9 cellular contexts compared by ENCODE assay signal in the genomic region with DNA sequence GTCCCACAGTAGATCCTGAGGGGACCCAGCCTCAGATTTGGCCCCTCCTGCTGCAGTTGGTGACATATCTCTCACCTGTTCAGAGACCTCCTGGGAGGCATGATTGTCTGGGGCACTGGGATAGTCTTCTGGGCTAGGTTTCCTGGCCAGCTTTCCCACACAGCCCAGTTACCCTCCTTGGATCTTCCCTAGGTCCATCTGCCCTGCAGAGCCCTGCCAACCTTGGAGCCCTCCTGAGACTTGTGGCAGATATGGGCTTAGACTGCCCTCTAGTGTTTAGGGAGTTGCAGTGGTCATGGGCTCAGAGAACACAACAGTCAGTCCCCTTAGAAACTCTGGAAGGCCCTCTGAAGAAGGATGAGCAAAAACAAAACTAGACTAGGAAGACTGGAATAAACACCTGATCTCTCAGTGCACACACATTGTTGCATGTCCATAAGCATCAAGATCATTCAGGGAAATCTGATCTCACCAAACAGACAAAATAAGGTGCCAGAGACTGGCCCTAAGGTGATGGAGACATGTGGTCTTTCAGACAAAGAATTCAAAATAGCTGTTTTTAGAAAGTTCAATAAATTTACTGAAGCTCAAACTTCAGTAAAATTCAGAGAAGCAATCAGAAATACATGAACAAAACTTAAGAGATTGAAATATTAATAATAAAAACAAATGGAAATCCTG.
DNase-seq lines count a peak whose midpoint lies in the region; ATAC-seq and TF ChIP-seq lines count a peak whose summit lies in the region.
"Had no signal": no experiment of that assay in that cellular context is flagged by ENCODE, and none has a peak within 500 bp of the region (broad histone marks: within the 10 kb centered on the region; RNA-seq: fewer than 3 reads in every experiment).

No MANE protein-coding gene starts in this region.

- no peak overlapping the region for H3K4me3 ChIP-seq in hepatocyte
- H3K4me3 ChIP-seq: BLaER1 treated with 17β-estradiol and CSF1 and Interleukin-3, amounts not matched to agents 10 nM and 100 nM had no signal

- no peaks in the 10 kb centered on the region for H3K9me2 ChIP-seq in hepatocyte (replicated peaks; ENCODE audit: insufficient read depth)

- H3K79me2 ChIP-seq in hepatocyte = no peaks in the 10 kb centered on the region

- no peaks in the 10 kb centered on the region for H4K20me1 ChIP-seq in hepatocyte (ENCODE audit: insufficient read depth, poor library complexity, severe bottlenecking)
- H4K20me1 ChIP-seq: BLaER1 treated with 17β-estradiol and CSF1 and Interleukin-3, amounts not matched to agents 10 nM and 100 nM had no signal

- peak; percentile 0 for DNase-seq in NCI-H2029 (lab: John Stamatoyannopoulos, UW)
- no peak for DNase-seq in NCI-H2029 treated with DMSO at 0.1 percent for 48 hours (lab: John Stamatoyannopoulos, UW)
- DNase-seq in hepatocyte (ENCODE audit: low spot score) = peak; percentile 70
- DNase-seq in NCI-H1105 (lab: John Stamatoyannopoulos, UW) = no peak
- no peak for DNase-seq in effector CD4-positive, alpha-beta T cell

- H3K27ac ChIP-seq in hepatocyte = no peak overlapping the region
- H3K27ac ChIP-seq: BLaER1 treated with 17β-estradiol and CSF1 and Interleukin-3, amounts not matched to agents 10 nM and 100 nM had no signal

- no peaks in the 10 kb centered on the region for H3K9me3 ChIP-seq in hepatocyte (ENCODE audit: low read depth)

- H3K27me3 ChIP-seq in hepatocyte = no peaks in the 10 kb centered on the region
- H3K27me3 ChIP-seq: BLaER1 treated with 17β-estradiol and CSF1 and Interleukin-3, amounts not matched to agents 10 nM and 100 nM had no signal

- H3K4me2 ChIP-seq in hepatocyte = no peak overlapping the region
- H3K4me2 ChIP-seq: BLaER1 treated with 17β-estradiol and CSF1 and Interleukin-3, amounts not matched to agents 10 nM and 100 nM had no signal

- H2AFZ ChIP-seq in hepatocyte = no peak overlapping the region

- no peaks in the 10 kb centered on the region for H3K4me1 ChIP-seq in hepatocyte (ENCODE audit: insufficient read depth)
- H3K4me1 ChIP-seq: BLaER1 treated with 17β-estradiol and CSF1 and Interleukin-3, amounts not matched to agents 10 nM and 100 nM had no signal

- TF ChIP-seq CTCF in hepatocyte (IDR thresholded peaks at IDR 0.05; ENCODE audit: poor library complexity) = peak; percentile 56

- ATAC-seq in GM21515 (IDR thresholded peaks at IDR 0.05; ENCODE audit: unreplicated experiment) (peak; percentile 94), HG03521 (IDR thresholded peaks at IDR 0.05; ENCODE audit: unreplicated experiment) (peak; percentile 96), SK-N-SH treated with all-trans-retinoic acid at 6 μM for 48 hours (peak; percentile 97)

- no peaks in the 10 kb centered on the region for H3K36me3 ChIP-seq in hepatocyte (replicated peaks; ENCODE audit: insufficient read depth, low read depth)
- H3K36me3 ChIP-seq: BLaER1 treated with 17β-estradiol and CSF1 and Interleukin-3, amounts not matched to agents 10 nM and 100 nM had no signal

TF ChIP-seq in SK-N-SH treated with all-trans-retinoic acid at 6 μM for 48 hours, 23 proteins besides CTCF, POLR2A, EP300 and RAD21 (continues in another document):
- no peak for TF ChIP-seq ESRRG (CRISPR knock-in tag; IDR thresholded peaks at IDR 0.05)
- TF ChIP-seq ZC3H10 (CRISPR knock-in tag; IDR thresholded peaks at IDR 0.05) = no peak
- TF ChIP-seq, protein P1, sequence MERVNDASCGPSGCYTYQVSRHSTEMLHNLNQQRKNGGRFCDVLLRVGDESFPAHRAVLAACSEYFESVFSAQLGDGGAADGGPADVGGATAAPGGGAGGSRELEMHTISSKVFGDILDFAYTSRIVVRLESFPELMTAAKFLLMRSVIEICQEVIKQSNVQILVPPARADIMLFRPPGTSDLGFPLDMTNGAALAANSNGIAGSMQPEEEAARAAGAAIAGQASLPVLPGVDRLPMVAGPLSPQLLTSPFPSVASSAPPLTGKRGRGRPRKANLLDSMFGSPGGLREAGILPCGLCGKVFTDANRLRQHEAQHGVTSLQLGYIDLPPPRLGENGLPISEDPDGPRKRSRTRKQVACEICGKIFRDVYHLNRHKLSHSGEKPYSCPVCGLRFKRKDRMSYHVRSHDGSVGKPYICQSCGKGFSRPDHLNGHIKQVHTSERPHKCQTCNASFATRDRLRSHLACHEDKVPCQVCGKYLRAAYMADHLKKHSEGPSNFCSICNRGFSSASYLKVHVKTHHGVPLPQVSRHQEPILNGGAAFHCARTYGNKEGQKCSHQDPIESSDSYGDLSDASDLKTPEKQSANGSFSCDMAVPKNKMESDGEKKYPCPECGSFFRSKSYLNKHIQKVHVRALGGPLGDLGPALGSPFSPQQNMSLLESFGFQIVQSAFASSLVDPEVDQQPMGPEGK (CRISPR knock-in tag; IDR thresholded peaks at IDR 0.05; ENCODE audit: borderline replicate concordance) = no peak
- no peak for TF ChIP-seq CSDC2 (CRISPR knock-in tag; IDR thresholded peaks at IDR 0.05)
- no peak for TF ChIP-seq TCF4 (CRISPR knock-in tag; IDR thresholded peaks at IDR 0.05; ENCODE audit: borderline replicate concordance)
- no peak for TF ChIP-seq ARNTL (CRISPR knock-in tag; IDR thresholded peaks at IDR 0.05; ENCODE audit: borderline replicate concordance, low read depth)
- TF ChIP-seq ZFP30 (CRISPR knock-in tag; IDR thresholded peaks at IDR 0.05) = no peak
- TF ChIP-seq BACH2 (CRISPR knock-in tag; IDR thresholded peaks at IDR 0.05; ENCODE audit: borderline replicate concordance) = no peak
- TF ChIP-seq, protein P2, sequence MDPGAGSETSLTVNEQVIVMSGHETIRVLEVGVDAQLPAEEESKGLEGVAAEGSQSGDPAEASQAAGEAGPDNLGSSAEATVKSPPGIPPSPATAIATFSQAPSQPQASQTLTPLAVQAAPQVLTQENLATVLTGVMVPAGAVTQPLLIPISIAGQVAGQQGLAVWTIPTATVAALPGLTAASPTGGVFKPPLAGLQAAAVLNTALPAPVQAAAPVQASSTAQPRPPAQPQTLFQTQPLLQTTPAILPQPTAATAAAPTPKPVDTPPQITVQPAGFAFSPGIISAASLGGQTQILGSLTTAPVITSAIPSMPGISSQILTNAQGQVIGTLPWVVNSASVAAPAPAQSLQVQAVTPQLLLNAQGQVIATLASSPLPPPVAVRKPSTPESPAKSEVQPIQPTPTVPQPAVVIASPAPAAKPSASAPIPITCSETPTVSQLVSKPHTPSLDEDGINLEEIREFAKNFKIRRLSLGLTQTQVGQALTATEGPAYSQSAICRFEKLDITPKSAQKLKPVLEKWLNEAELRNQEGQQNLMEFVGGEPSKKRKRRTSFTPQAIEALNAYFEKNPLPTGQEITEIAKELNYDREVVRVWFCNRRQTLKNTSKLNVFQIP (CRISPR knock-in tag; IDR thresholded peaks at IDR 0.05; ENCODE audit: borderline replicate concordance, low read depth) = no peak
- TF ChIP-seq, protein P3, sequence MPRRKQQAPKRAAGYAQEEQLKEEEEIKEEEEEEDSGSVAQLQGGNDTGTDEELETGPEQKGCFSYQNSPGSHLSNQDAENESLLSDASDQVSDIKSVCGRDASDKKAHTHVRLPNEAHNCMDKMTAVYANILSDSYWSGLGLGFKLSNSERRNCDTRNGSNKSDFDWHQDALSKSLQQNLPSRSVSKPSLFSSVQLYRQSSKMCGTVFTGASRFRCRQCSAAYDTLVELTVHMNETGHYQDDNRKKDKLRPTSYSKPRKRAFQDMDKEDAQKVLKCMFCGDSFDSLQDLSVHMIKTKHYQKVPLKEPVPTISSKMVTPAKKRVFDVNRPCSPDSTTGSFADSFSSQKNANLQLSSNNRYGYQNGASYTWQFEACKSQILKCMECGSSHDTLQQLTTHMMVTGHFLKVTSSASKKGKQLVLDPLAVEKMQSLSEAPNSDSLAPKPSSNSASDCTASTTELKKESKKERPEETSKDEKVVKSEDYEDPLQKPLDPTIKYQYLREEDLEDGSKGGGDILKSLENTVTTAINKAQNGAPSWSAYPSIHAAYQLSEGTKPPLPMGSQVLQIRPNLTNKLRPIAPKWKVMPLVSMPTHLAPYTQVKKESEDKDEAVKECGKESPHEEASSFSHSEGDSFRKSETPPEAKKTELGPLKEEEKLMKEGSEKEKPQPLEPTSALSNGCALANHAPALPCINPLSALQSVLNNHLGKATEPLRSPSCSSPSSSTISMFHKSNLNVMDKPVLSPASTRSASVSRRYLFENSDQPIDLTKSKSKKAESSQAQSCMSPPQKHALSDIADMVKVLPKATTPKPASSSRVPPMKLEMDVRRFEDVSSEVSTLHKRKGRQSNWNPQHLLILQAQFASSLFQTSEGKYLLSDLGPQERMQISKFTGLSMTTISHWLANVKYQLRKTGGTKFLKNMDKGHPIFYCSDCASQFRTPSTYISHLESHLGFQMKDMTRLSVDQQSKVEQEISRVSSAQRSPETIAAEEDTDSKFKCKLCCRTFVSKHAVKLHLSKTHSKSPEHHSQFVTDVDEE (CRISPR knock-in tag; IDR thresholded peaks at IDR 0.05) = no peak
- no peak for TF ChIP-seq ZNF565 (CRISPR knock-in tag; conservative IDR thresholded peaks at IDR 0.05; ENCODE audit: low read depth)
- TF ChIP-seq, protein P4, sequence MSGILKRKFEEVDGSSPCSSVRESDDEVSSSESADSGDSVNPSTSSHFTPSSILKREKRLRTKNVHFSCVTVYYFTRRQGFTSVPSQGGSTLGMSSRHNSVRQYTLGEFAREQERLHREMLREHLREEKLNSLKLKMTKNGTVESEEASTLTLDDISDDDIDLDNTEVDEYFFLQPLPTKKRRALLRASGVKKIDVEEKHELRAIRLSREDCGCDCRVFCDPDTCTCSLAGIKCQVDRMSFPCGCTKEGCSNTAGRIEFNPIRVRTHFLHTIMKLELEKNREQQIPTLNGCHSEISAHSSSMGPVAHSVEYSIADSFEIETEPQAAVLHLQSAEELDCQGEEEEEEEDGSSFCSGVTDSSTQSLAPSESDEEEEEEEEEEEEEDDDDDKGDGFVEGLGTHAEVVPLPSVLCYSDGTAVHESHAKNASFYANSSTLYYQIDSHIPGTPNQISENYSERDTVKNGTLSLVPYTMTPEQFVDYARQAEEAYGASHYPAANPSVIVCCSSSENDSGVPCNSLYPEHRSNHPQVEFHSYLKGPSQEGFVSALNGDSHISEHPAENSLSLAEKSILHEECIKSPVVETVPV (CRISPR knock-in tag; IDR thresholded peaks at IDR 0.05) = no peak
- no peak for TF ChIP-seq ISL1 (CRISPR knock-in tag; IDR thresholded peaks at IDR 0.05)
- no peak for TF ChIP-seq ZFP3 (CRISPR knock-in tag; IDR thresholded peaks at IDR 0.05)
- TF ChIP-seq, protein P5, sequence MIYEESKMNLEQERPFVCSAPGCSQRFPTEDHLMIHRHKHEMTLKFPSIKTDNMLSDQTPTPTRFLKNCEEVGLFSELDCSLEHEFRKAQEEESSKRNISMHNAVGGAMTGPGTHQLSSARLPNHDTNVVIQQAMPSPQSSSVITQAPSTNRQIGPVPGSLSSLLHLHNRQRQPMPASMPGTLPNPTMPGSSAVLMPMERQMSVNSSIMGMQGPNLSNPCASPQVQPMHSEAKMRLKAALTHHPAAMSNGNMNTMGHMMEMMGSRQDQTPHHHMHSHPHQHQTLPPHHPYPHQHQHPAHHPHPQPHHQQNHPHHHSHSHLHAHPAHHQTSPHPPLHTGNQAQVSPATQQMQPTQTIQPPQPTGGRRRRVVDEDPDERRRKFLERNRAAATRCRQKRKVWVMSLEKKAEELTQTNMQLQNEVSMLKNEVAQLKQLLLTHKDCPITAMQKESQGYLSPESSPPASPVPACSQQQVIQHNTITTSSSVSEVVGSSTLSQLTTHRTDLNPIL (CRISPR knock-in tag; IDR thresholded peaks at IDR 0.05; ENCODE audit: low read depth) = no peak

Comparison
In these comparisons a context has a peak if more than half of its experiments do, and no peak if none do; other contexts are left out.
1. DNase-seq: peak in NCI-H2029 (single experiment) and hepatocyte (single experiment); none in NCI-H2029 treated with DMSO at 0.1 percent for 48 hours (single experiment), NCI-H1105 (single experiment) and effector CD4-positive, alpha-beta T cell (single experiment).
2. Peak in every context shown above with its lines, with median percentiles within 50 percentile points of each other: ATAC-seq.